26 cellular contexts compared by ENCODE assay signal in the genomic region with DNA sequence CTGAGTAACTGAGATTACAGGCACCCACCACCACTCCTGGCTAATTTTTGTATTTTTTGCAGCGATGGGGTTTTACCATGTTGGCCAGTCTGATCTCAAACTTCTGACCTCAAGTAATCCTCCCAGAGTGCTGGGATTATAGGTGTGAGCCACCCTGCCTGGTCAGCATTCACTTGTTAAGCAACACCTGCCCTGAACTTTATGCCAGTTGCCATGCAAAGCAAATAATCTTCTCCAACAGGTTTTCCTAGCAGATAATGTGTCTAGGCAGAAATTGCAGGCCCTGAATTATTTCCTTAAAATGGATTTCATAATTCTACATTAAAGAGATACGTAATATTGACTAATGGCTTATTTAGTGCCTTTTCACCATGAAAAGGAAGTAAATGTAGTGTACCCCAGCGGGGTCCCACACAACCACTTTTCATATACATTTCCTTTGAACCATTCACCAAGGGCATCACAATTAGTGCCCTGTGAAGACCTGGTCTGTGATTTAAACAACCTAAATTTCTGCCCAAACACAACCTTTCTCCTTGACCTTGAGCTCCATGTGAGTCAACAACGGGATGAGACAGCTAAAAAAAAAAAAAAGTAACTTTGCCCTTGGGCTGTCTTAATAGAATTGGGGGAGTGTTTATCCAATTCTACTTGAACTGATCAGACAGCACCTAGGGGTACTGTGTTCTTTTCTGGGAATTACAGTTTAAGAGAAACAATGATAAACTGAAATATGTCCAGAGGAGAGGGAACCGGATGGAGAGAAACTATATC.
"Had no signal": no experiment of that assay in that cellular context is flagged by ENCODE, and none has a peak within 500 bp of the region (broad histone marks: within the 10 kb centered on the region; RNA-seq: fewer than 3 reads in every experiment).

No MANE protein-coding gene starts in this region.

- H3K4me3 Mint-ChIP-seq: activated CD8-positive, alpha-beta T cell treated with anti-CD3 and anti-CD28 coated beads, Interleukin-2, amount 10 ng/mL, durations not matched to agents 7 days and 5 days; activated T-helper 17 cell treated with anti-CD3 and anti-CD28 coated beads, Interleukin-2, amount 50 U/mL, for 72 hours; central memory CD8-positive, alpha-beta T cell; effector memory CD8-positive, alpha-beta T cell; memory B cell; natural killer cell treated with Interleukin-12 subunit alpha and Interleukin-12 subunit beta and Interleukin-15 and Interleukin-18, amount 100 ng/mL, for 72 hours; T-cell; T-helper 2 cell treated with Interferon-gamma antibody and Interleukin-4, amounts not matched to agents 5 μg/mL and 100 μg/mL, for 36 hours had no signal

- H3K27ac Mint-ChIP-seq: activated CD8-positive, alpha-beta T cell treated with anti-CD3 and anti-CD28 coated beads, Interleukin-2, amount 10 ng/mL, durations not matched to agents 7 days and 5 days; activated naive CD4-positive, alpha-beta T cell treated with anti-CD3 and anti-CD28 coated beads, Interleukin-2, amount 50 U/mL, for 72 hours; activated T-helper 17 cell treated with anti-CD3 and anti-CD28 coated beads, Interleukin-2, amount 50 U/mL, for 72 hours; effector memory CD8-positive, alpha-beta T cell; memory B cell; natural killer cell treated with Interleukin-12 subunit alpha and Interleukin-12 subunit beta and Interleukin-15 and Interleukin-18, amount 100 ng/mL, for 72 hours; T-cell; T-helper 2 cell treated with Interferon-gamma antibody and Interleukin-4, amounts not matched to agents 5 μg/mL and 100 μg/mL, for 36 hours had no signal

- H3K36me3 Mint-ChIP-seq: activated naive CD4-positive, alpha-beta T cell treated with anti-CD3 and anti-CD28 coated beads, Interleukin-2, amount 50 U/mL, for 72 hours; memory B cell; natural killer cell treated with Interleukin-12 subunit alpha and Interleukin-12 subunit beta and Interleukin-15 and Interleukin-18, amount 100 ng/mL, for 72 hours; T-cell had no signal

- FAIRE-seq: colon, endothelial cell of umbilical vein had no signal

- H3K4me3 ChIP-seq: ascending aorta, dorsolateral prefrontal cortex, heart right ventricle, thyroid gland had no signal

- H3K4me1 ChIP-seq: ascending aorta, heart right ventricle, thyroid gland had no signal

- H3K4me1 Mint-ChIP-seq: activated T-helper 17 cell treated with anti-CD3 and anti-CD28 coated beads, Interleukin-2, amount 50 U/mL, for 72 hours; central memory CD8-positive, alpha-beta T cell had no signal

- ATAC-seq: activated CD8-positive, alpha-beta T cell treated with anti-CD3 and anti-CD28 coated beads, Interleukin-2, amount 10 ng/mL, durations not matched to agents 7 days and 5 days; activated naive CD4-positive, alpha-beta T cell treated with anti-CD3 and anti-CD28 coated beads, Interleukin-2, amount 50 U/mL, for 72 hours; activated T-helper 17 cell treated with anti-CD3 and anti-CD28 coated beads, Interleukin-2, amount 50 U/mL, for 72 hours; effector memory CD8-positive, alpha-beta T cell; heart right ventricle; left cardiac atrium; natural killer cell treated with Interleukin-12 subunit alpha and Interleukin-12 subunit beta and Interleukin-15 and Interleukin-18, amount 100 ng/mL, for 72 hours; right cardiac atrium; stimulated activated naive CD8-positive, alpha-beta T cell treated with anti-CD3 and anti-CD28 coated beads, Interleukin-15, Interleukin-2, amounts not matched to agents 100 U/mL and 50 U/mL, for 24 hours; T-cell had no signal

- DNase-seq: activated CD4-positive, alpha-beta T cell treated with anti-CD3 and anti-CD28 coated beads, Interleukin-2, amount 50 U/mL, for 1 hour; activated CD4-positive, CD25-positive, alpha-beta regulatory T cell treated with anti-CD3 and anti-CD28 coated beads, Interleukin-2, amount 50 U/mL, for 72 hours; activated CD8-positive, alpha-beta T cell treated with anti-CD3 and anti-CD28 coated beads, Interleukin-2, amount 10 ng/mL, durations not matched to agents 7 days and 5 days; brain microvascular endothelial cell; dorsolateral prefrontal cortex; effector memory CD8-positive, alpha-beta T cell; heart right ventricle; left cardiac atrium; right cardiac atrium; stimulated activated CD4-positive, alpha-beta T cell treated with anti-CD3 and anti-CD28 coated beads, Interleukin-12 subunit alpha, Interleukin-12 subunit beta, amount 100 ng/mL, for 4 hours; stimulated activated CD4-positive, alpha-beta T cell treated with anti-CD3 and anti-CD28 coated beads, Interleukin-4, amount 100 ng/mL, for 4 hours; stimulated activated naive CD8-positive, alpha-beta T cell treated with anti-CD3 and anti-CD28 coated beads, Interleukin-15, Interleukin-2, amounts not matched to agents 100 U/mL and 50 U/mL, for 24 hours; T-cell; thyroid gland had no signal

- H3K9me3 ChIP-seq: ascending aorta, heart right ventricle, neutrophil, thyroid gland had no signal

- H3K36me3 ChIP-seq: ascending aorta, brain microvascular endothelial cell, heart right ventricle, neutrophil, thyroid gland had no signal

- H3K27ac ChIP-seq: ascending aorta, brain microvascular endothelial cell, dorsolateral prefrontal cortex, heart right ventricle, neutrophil, parathyroid adenoma, thyroid gland, VCaP had no signal

- H3K27me3 ChIP-seq: ascending aorta, brain microvascular endothelial cell, thyroid gland had no signal

- H3K9me3 Mint-ChIP-seq: activated naive CD4-positive, alpha-beta T cell treated with anti-CD3 and anti-CD28 coated beads, Interleukin-2, amount 50 U/mL, for 72 hours; activated T-helper 17 cell treated with anti-CD3 and anti-CD28 coated beads, Interleukin-2, amount 50 U/mL, for 72 hours; central memory CD8-positive, alpha-beta T cell; effector memory CD8-positive, alpha-beta T cell; memory B cell; natural killer cell treated with Interleukin-12 subunit alpha and Interleukin-12 subunit beta and Interleukin-15 and Interleukin-18, amount 100 ng/mL, for 72 hours; T-cell; T-helper 2 cell treated with Interferon-gamma antibody and Interleukin-4, amounts not matched to agents 5 μg/mL and 100 μg/mL, for 36 hours had no signal
